Comparison of ENCODE assay signal across 10 cellular contexts in genomic region chr3:21839592-21839991, GRCh38.
DNase-seq lines count a peak whose midpoint lies in the region; ATAC-seq, FAIRE-seq and TF ChIP-seq lines count a peak whose summit lies in the region.
"Had no signal": no experiment of that assay in that cellular context is flagged by ENCODE, and none has a peak within 500 bp of the region (broad histone marks: within the 10 kb centered on the region; RNA-seq: fewer than 3 reads in every experiment).

No MANE protein-coding gene starts in this region.

- H2AFZ ChIP-seq in DND-41 (ENCODE audit: low read depth, low read length) = no peak overlapping the region

- no peaks in the 10 kb centered on the region for H3K36me3 Mint-ChIP-seq in mesothelial cell of epicardium
- H3K36me3 Mint-ChIP-seq: immature natural killer cell had no signal

- H3K27ac Mint-ChIP-seq in mesothelial cell of epicardium = peak overlapping the region; percentile 40
- H3K27ac Mint-ChIP-seq: immature natural killer cell had no signal

- no peaks in the 10 kb centered on the region for H3K27me3 Mint-ChIP-seq in mesothelial cell of epicardium (ENCODE audit: low read depth)

- FAIRE-seq in bronchial epithelial cell (lab: Jason Lieb, UNC) = no peak

- no peaks in the 10 kb centered on the region for H3K79me2 ChIP-seq in DND-41 (ENCODE audit: insufficient read depth, low read length)

- H3K9me3 Mint-ChIP-seq in mesothelial cell of epicardium = peaks cover 7% of the 10 kb centered on the region

- no peak overlapping the region for H3K4me2 ChIP-seq in DND-41 (ENCODE audit: insufficient read depth, low read length)

- no peak overlapping the region for H3K27ac ChIP-seq in DND-41 (ENCODE audit: low read length)

- H3K9me3 ChIP-seq in DND-41 (ENCODE audit: insufficient read depth, low read length, severe bottlenecking) = no peaks in the 10 kb centered on the region

- H3K36me3 ChIP-seq in DND-41 (ENCODE audit: insufficient read depth, low read length) (no peaks in the 10 kb centered on the region), bronchial epithelial cell (ENCODE audit: control insufficient read depth, insufficient read depth, low read length) (no peaks in the 10 kb centered on the region)

- in situ Hi-C loops in GM13977 (cut with MboI; ENCODE audit: low pct_unique_long_range_greater_than_20kb, low sequenced_read_pairs, unreplicated experiment) = no loop called here

- no peak overlapping the region for H3K4me3 Mint-ChIP-seq in mesothelial cell of epicardium
- H3K4me3 Mint-ChIP-seq: immature natural killer cell had no signal

- no peaks in the 10 kb centered on the region for H4K20me1 ChIP-seq in DND-41 (ENCODE audit: insufficient read depth, low read length)

- no peak overlapping the region for H3K9ac ChIP-seq in DND-41 (ENCODE audit: low read depth, low read length)

- H3K4me1 Mint-ChIP-seq in mesothelial cell of epicardium = peaks cover 5% of the 10 kb centered on the region
- H3K4me1 Mint-ChIP-seq: immature natural killer cell had no signal

- no peak overlapping the region for H3K4me3 ChIP-seq in DND-41 (ENCODE audit: low read depth in 1 of 2, low read length in 2 of 2)
- H3K4me3 ChIP-seq in LNCaP clone FGC (ENCODE audit: low read depth, low read length) = no peak overlapping the region
- no peak overlapping the region for H3K4me3 ChIP-seq in bronchial epithelial cell (ENCODE audit: low read depth, low read length)

- H3K4me1 ChIP-seq in DND-41 (ENCODE audit: insufficient read depth, low read length) = no peaks in the 10 kb centered on the region

- H3K27me3 ChIP-seq in DND-41 (ENCODE audit: insufficient read depth, low read length, poor library complexity) (no peaks in the 10 kb centered on the region), bronchial epithelial cell (ENCODE audit: control insufficient read depth, insufficient read depth, low read length) (no peaks in the 10 kb centered on the region)

- ATAC-seq in DND-41 (ENCODE audit: insufficient read depth, low read depth) (no peak), HG02610 (IDR thresholded peaks at IDR 0.05; ENCODE audit: unreplicated experiment) (no peak), HG03457 (IDR thresholded peaks at IDR 0.05; ENCODE audit: unreplicated experiment) (no peak)

- TF ChIP-seq CTCF in DND-41 (IDR thresholded peaks at IDR 0.05; ENCODE audit: borderline replicate concordance, extremely low read depth, low read length, poor library complexity, severe bottlenecking) = peak; percentile 22
- TF ChIP-seq CTCF in LNCaP clone FGC (IDR thresholded peaks at IDR 0.05; ENCODE audit: control insufficient read depth, extremely low read depth, insufficient read depth) = peak; percentile 33; the same call in 1 of the 2 replicates
- peak; percentile 9 for TF ChIP-seq CTCF in bronchial epithelial cell (IDR thresholded peaks at IDR 0.05; ENCODE audit: insufficient read depth, low read length, severe bottlenecking)
- no peak for TF ChIP-seq CTCF in mesothelial cell of epicardium (IDR thresholded peaks at IDR 0.05; ENCODE audit: unreplicated experiment)
- TF ChIP-seq CTCF in GM13977 (IDR thresholded peaks at IDR 0.05; ENCODE audit: extremely low read depth, insufficient read depth, missing control alignments) = no peak

- DNase-seq in DND-41 = no peak
- no peak for DNase-seq in LNCaP clone FGC (ENCODE audit: low read depth)
- peak; percentile 1 for DNase-seq in bronchial epithelial cell (ENCODE audit: low read depth)
- DNase-seq in mesothelial cell of epicardium (ENCODE audit: low spot score in 2 of 2, unreplicated experiment in 2 of 2) = no peak
- no peak for DNase-seq in GM13977 (ENCODE audit: low spot score)
- no peak for DNase-seq in cerebellum (ENCODE audit: low spot score)
- DNase-seq: immature natural killer cell, NCI-H1092 treated with DMSO at 0.1 percent for 48 hours had no signal

Comparison
In these comparisons a context has a peak if more than half of its experiments do, and no peak if none do; other contexts are left out.
1. CTCF ChIP-seq: peak in DND-41 (single experiment), LNCaP clone FGC (single experiment) and bronchial epithelial cell (single experiment); none in mesothelial cell of epicardium (single experiment) and GM13977 (single experiment).